In genomic region chr10:121324678-121325213, GRCh38 we compare ENCODE assay signal across 16 cellular contexts.
DNase-seq lines count a peak whose midpoint lies in the region; ATAC-seq, FAIRE-seq and TF ChIP-seq lines count a peak whose summit lies in the region.
"Had no signal": no experiment of that assay in that cellular context is flagged by ENCODE, and none has a peak within 500 bp of the region (broad histone marks: within the 10 kb centered on the region; RNA-seq: fewer than 3 reads in every experiment).

No MANE protein-coding gene starts in this region.

- no peak overlapping the region for H3K23ac ChIP-seq in H1 (ENCODE audit: insufficient read length)

- no peak overlapping the region for H2BK5ac ChIP-seq in H1 (ENCODE audit: low read depth, low read length)

- TF ChIP-seq EP300 in Ishikawa (IDR thresholded peaks at IDR 0.05; ENCODE audit: borderline replicate concordance): peak; percentile 91
- TF ChIP-seq EP300 in H1 (IDR thresholded peaks at IDR 0.05; ENCODE audit: borderline replicate concordance in 1 of 2, low read depth in 2 of 2, low read length in 2 of 2): no peak

- no peak overlapping the region for H2AK5ac ChIP-seq in H1 (ENCODE audit: low read depth, low read length)

- no peak overlapping the region for H3K18ac ChIP-seq in H1 (ENCODE audit: extremely low read depth, low read length)

- no peak overlapping the region for H4K5ac ChIP-seq in H1 (ENCODE audit: insufficient read length, low read depth, low read length)

- no peak overlapping the region for H3K27ac ChIP-seq in H1 (ENCODE audit: low read depth, low read length)
- H3K27ac ChIP-seq in right lobe of liver: no peak overlapping the region
- H3K27ac ChIP-seq: coronary artery, heart left ventricle, left ventricle myocardium inferior, right atrium auricular region, tibial artery had no signal

- no peak overlapping the region for H2AFZ ChIP-seq in H1 (ENCODE audit: low read length)

- no peaks in the 10 kb centered on the region for H3K79me2 ChIP-seq in H1 (ENCODE audit: control insufficient read depth in 1 of 2, insufficient read depth in 2 of 2, low read length in 2 of 2)

- no peaks in the 10 kb centered on the region for H4K20me1 ChIP-seq in H1 (replicated peaks in 1 of 2; ENCODE audit: control insufficient read depth in 1 of 2, insufficient read depth in 2 of 2, low read length in 2 of 2)

- CTCF ChIA-PET in H1 (lab: Charles Lee; ENCODE audit: partially characterized antibody): interaction anchor here (0.8 kb wide), 1 partner anchor 210 kb away, joined by 3 read pairs; no protein-coding TSS in a partner anchor

- no peak overlapping the region for H3K4ac ChIP-seq in H1 (replicated peaks; ENCODE audit: insufficient read length, low read depth, low read length)

- peaks cover 0 to 2% (median 0%) of the 10 kb centered on the region in 4 experiments; a peak in 1 of 7 replicates for H3K4me1 ChIP-seq in H1 (replicated peaks in 1 of 4; ENCODE audit: control insufficient read depth in 3 of 4, insufficient read depth in 4 of 4, low read length in 3 of 4)
- H3K4me1 ChIP-seq in right lobe of liver: peaks cover 0 to 8% (median 0%) of the 10 kb centered on the region in 4 donors
- H3K4me1 ChIP-seq: heart left ventricle, left ventricle myocardium inferior, right atrium auricular region, tibial artery had no signal

- TF ChIP-seq RAD21 in Ishikawa (IDR thresholded peaks at IDR 0.05; ENCODE audit: low read depth) (peak; percentile 25), H1 (IDR thresholded peaks at IDR 0.05 in 1 of 2, conservative IDR thresholded peaks at IDR 0.05 in 1 of 2; ENCODE audit: low read depth in 2 of 2, low read length in 2 of 2) (no peak)

- no peak overlapping the region for H2BK20ac ChIP-seq in H1 (ENCODE audit: low read length)

- peak; percentile 39 to 73 (median 64) for ATAC-seq in right lobe of liver
- no peak for ATAC-seq in HG02884 (IDR thresholded peaks at IDR 0.05; ENCODE audit: unreplicated experiment)
- ATAC-seq: activated CD8-positive, alpha-beta T cell treated with anti-CD3 and anti-CD28 coated beads, Interleukin-2, amount 10 ng/mL, durations not matched to agents 7 days and 5 days; heart left ventricle had no signal

- no peak for TF ChIP-seq POLR2A in H1 (IDR thresholded peaks at IDR 0.05; ENCODE audit: control extremely low read depth in 1 of 2, low read depth in 2 of 2, low read length in 2 of 2)
- TF ChIP-seq POLR2A in right lobe of liver (IDR thresholded peaks at IDR 0.05): no peak

- H3K23me2 ChIP-seq in H1 (ENCODE audit: low read depth, low read length): no peaks in the 10 kb centered on the region

- H3K36me3 ChIP-seq in H1 (ENCODE audit: control insufficient read depth in 2 of 4, insufficient read depth in 4 of 4, low read length in 3 of 4) (no peaks in the 10 kb centered on the region), right lobe of liver (no peaks in the 10 kb centered on the region)
- H3K36me3 ChIP-seq: heart left ventricle, left ventricle myocardium inferior, right atrium auricular region, tibial artery had no signal

- no peak overlapping the region for H3K56ac ChIP-seq in H1 (replicated peaks; ENCODE audit: insufficient read length, low read depth, low read length)

- intact Hi-C loops in right lobe of liver (cut with DNase I): no loop called here

- H2BK120ac ChIP-seq in H1 (replicated peaks; ENCODE audit: low read depth, low read length): peak overlapping the region; percentile 70

- H3K79me1 ChIP-seq in H1 (ENCODE audit: low read depth, low read length): no peaks in the 10 kb centered on the region

- WGBS in H1 (ENCODE audit: extremely low coverage in 1 of 2, insufficient coverage in 1 of 2, insufficient read length in 1 of 2, insufficient replicate concordance in 2 of 2, low coverage in 1 of 2, low lambda C conversion rate in 2 of 2, missing lambda C conversion rate in 1 of 2), 2 experiments: 89% methylated on average over 7 of the region's 7 CpGs; no CpG with 5 or more reads in 1 of the 2 experiments
- WGBS in right lobe of liver (ENCODE audit: insufficient coverage, low coverage, low lambda C conversion rate, missing lambda C conversion rate): 54% methylated on average over 2 of the region's 7 CpGs

- DNase-seq in COLO668 (lab: John Stamatoyannopoulos, UW; ENCODE audit: unreplicated experiment) (peak; percentile 20), H1 (ENCODE audit: low read depth in 1 of 2, low spot score in 2 of 2) (no peak), right lobe of liver (no peak), NCI-H2081 treated with DMSO at 0.1 percent for 48 hours (lab: John Stamatoyannopoulos, UW) (no peak), hypothalamus (lab: John Stamatoyannopoulos, UW) (no peak), NCI-H1436 treated with DMSO at 0.1 percent for 48 hours (lab: John Stamatoyannopoulos, UW) (no peak)
- DNase-seq: activated CD8-positive, alpha-beta T cell treated with anti-CD3 and anti-CD28 coated beads, Interleukin-2, amount 10 ng/mL, durations not matched to agents 7 days and 5 days; heart left ventricle; left ventricle myocardium inferior; MV-4-11; NCI-H2171 treated with DMSO at 0.1 percent for 48 hours; tibial artery had no signal

- H4K91ac ChIP-seq in H1 (replicated peaks; ENCODE audit: insufficient read length, low read length): no peak overlapping the region

- no peak overlapping the region for H2BK15ac ChIP-seq in H1 (ENCODE audit: low read length)

- H4K8ac ChIP-seq in H1 (ENCODE audit: extremely low read depth, insufficient read depth, low read length): no peak overlapping the region

- no peak overlapping the region for H3K4me2 ChIP-seq in H1 (ENCODE audit: insufficient read depth in 1 of 2, low read depth in 2 of 2, low read length in 2 of 2)

- H3K9ac ChIP-seq in H1 (replicated peaks in 1 of 4; ENCODE audit: extremely low read depth in 1 of 4, low read depth in 3 of 4, low read length in 3 of 4): no peak overlapping the region

- POLR2A ChIA-PET in H1 (lab: Charles Lee; ENCODE audit: partially characterized antibody): interaction anchor here (0.7 kb wide), 1 partner anchor 21 kb away, joined by 3 read pairs; no protein-coding TSS in a partner anchor

- TF ChIP-seq CTCF in H1 (IDR thresholded peaks at IDR 0.05; ENCODE audit: control extremely low read depth in 1 of 3, insufficient read depth in 1 of 3, low read depth in 1 of 3, low read length in 3 of 3): no peak
- TF ChIP-seq CTCF in right lobe of liver (IDR thresholded peaks at IDR 0.05): no peak

- H3K9me3 ChIP-seq in H1 (ENCODE audit: insufficient read depth in 2 of 2, low read depth in 1 of 2, low read length in 1 of 2): peaks cover 0 to 3% of the 10 kb centered on the region in 2 experiments; a peak in 1 of 4 replicates
- H3K9me3 ChIP-seq in right lobe of liver: no peaks in the 10 kb centered on the region
- H3K9me3 ChIP-seq: heart left ventricle, right atrium auricular region, tibial artery had no signal

- no peak for FAIRE-seq in H1 (lab: Jason Lieb, UNC)

- H2BK12ac ChIP-seq in H1 (ENCODE audit: low read depth, low read length): 0 out of 2 replicates have a peak overlapping the region, but pooled peaks have one; percentile 68

- no peaks in the 10 kb centered on the region for H3K27me3 ChIP-seq in H1 (replicated peaks in 1 of 4; ENCODE audit: control insufficient read depth in 3 of 4, extremely low read depth in 1 of 4, insufficient read depth in 3 of 4, low read length in 3 of 4)
- no peaks in the 10 kb centered on the region for H3K27me3 ChIP-seq in right lobe of liver
- H3K27me3 ChIP-seq: right atrium auricular region, tibial artery had no signal

- H3K4me3 ChIP-seq in H1 (ENCODE audit: extremely low read depth in 1 of 4, insufficient read depth in 2 of 4, low read depth in 3 of 4, low read length in 4 of 4) (no peak overlapping the region), right lobe of liver (no peak overlapping the region)
- H3K4me3 ChIP-seq: coronary artery, heart left ventricle, left ventricle myocardium inferior, right atrium auricular region, tibial artery had no signal

- no peak overlapping the region for H3K14ac ChIP-seq in H1 (ENCODE audit: insufficient read length)

TF ChIP-seq in H1, 55 proteins besides CTCF, POLR2A, EP300 and RAD21:
- TF ChIP-seq SRF (IDR thresholded peaks at IDR 0.05; ENCODE audit: low read depth, low read length) (no peak), SIRT6 (IDR thresholded peaks at IDR 0.05; ENCODE audit: low read length) (no peak), SP1 (IDR thresholded peaks at IDR 0.05; ENCODE audit: low read depth, low read length) (no peak), FOSL1 (IDR thresholded peaks at IDR 0.05; ENCODE audit: insufficient read depth, low read depth, low read length) (no peak), MAX (IDR thresholded peaks at IDR 0.05) (no peak), PHF8 (conservative IDR thresholded peaks at IDR 0.05; ENCODE audit: low read depth, low read length) (no peak), BACH1 (IDR thresholded peaks at IDR 0.05; ENCODE audit: low read length) (no peak), SIN3A (conservative IDR thresholded peaks at IDR 0.05 in 1 of 2, IDR thresholded peaks at IDR 0.05 in 1 of 2; ENCODE audit: low read depth in 1 of 2, low read length in 2 of 2) (no peak), RBBP5 (IDR thresholded peaks at IDR 0.05; ENCODE audit: borderline replicate concordance, low read depth, low read length) (no peak), RXRA (IDR thresholded peaks at IDR 0.05; ENCODE audit: insufficient read depth, low read depth, low read length) (no peak)
TF ChIP-seq in H1: peak in this region for 0.
